In the genomic region with DNA sequence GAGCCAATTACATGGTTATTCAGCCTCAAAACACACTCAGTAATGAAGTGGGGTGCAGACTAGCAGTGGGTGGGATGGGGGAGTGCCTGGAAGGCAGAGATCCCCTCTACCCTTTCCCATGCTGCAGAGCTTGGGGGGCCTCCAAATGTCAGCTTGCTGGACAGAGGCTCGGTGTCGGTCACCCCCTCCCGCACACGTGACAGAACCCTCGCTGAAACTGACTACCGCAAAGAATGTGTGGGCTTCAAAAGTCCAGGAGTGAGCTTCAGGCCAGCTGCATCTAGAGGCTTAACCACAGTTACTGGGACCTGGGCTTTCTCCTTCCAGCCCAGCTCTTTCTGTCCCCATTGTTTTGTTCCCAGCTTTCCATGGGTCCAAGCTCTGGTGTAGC, we compare ENCODE assay signal across 18 cellular contexts.
"Had no signal": no experiment of that assay in that cellular context is flagged by ENCODE, and none has a peak within 500 bp of the region (broad histone marks: within the 10 kb centered on the region; RNA-seq: fewer than 3 reads in every experiment).

No MANE protein-coding gene starts in this region.

- H3K27me3 ChIP-seq: breast epithelium, tibial nerve, uterus had no signal

- H3K9me3 ChIP-seq: sigmoid colon, uterus had no signal

- H3K4me3 ChIP-seq: breast epithelium, coronary artery, left lung, sigmoid colon, spleen, tibial nerve, uterus had no signal

- H3K36me3 ChIP-seq: breast epithelium, left lung, sigmoid colon, spleen, tibial nerve, uterus had no signal

- H3K27ac ChIP-seq: coronary artery, epithelial cell of prostate, foreskin keratinocyte, left lung, sigmoid colon, spleen, tibial nerve, uterus had no signal

- DNase-seq: activated CD8-positive, alpha-beta memory T cell treated with anti-CD3 and anti-CD28 coated beads for 24 hours; activated CD8-positive, alpha-beta memory T cell treated with anti-CD3 and anti-CD28 coated beads, Interleukin-2, amount 50 U/mL, for 4 hours; activated naive CD4-positive, alpha-beta T cell treated with anti-CD3 and anti-CD28 coated beads for 36 hours; activated naive CD8-positive, alpha-beta T cell treated with anti-CD3 and anti-CD28 coated beads, Interleukin-2, amount 10 ng/mL, durations not matched to agents 7 days and 5 days; activated T-cell treated with anti-CD3 and anti-CD28 coated beads, Interleukin-2, amount 50 U/mL, for 4 hours; amniotic stem cell; foreskin keratinocyte; occipital lobe; sigmoid colon; spleen; stimulated activated CD4-positive, alpha-beta T cell treated with anti-CD3 and anti-CD28 coated beads, Interleukin-4, amount 100 ng/mL, for 24 hours; T-helper 9 cell; uterus had no signal

- H3K4me1 ChIP-seq: foreskin keratinocyte, left lung, uterus had no signal

- ATAC-seq: activated T-cell treated with anti-CD3 and anti-CD28 coated beads, Interleukin-2, amount 50 U/mL, for 4 hours; foreskin keratinocyte; left lung had no signal
